8 cellular contexts compared by ENCODE assay signal in genomic region chr6:43724914-43725642, GRCh38. TPM values are rescaled to one million over a fixed set of nuclear protein-coding genes. Genes with fewer than 3 reads are reported as not detected.
DNase-seq lines count a peak whose midpoint lies in the region; ATAC-seq and TF ChIP-seq lines count a peak whose summit lies in the region.

No MANE protein-coding gene starts in this region.

- TF ChIP-seq CTCF in Peyer's patch (IDR thresholded peaks at IDR 0.05) (no peak), gastroesophageal sphincter (IDR thresholded peaks at IDR 0.05) (no peak)

- peaks cover 3 to 24% (median 8%) of the 10 kb centered on the region in 4 donors for H3K4me1 ChIP-seq in Peyer's patch
- no peaks in the 10 kb centered on the region for H3K4me1 ChIP-seq in gastroesophageal sphincter

- DNase-seq in NCI-H748 (lab: John Stamatoyannopoulos, UW; ENCODE audit: unreplicated experiment) (peak; percentile 49), NCI-H748 treated with DMSO at 0.1 percent for 48 hours (lab: John Stamatoyannopoulos, UW) (no peak), Peyer's patch (peak; percentile 66 to 93 (median 87)), activated T-helper 1 cell treated with Interleukin-2 at 50 U/mL for 16 hours (ENCODE audit: low read depth) (peak; percentile 42), retina (no peak)
- peak; percentile 67 for DNase-seq in stimulated activated CD4-positive, alpha-beta T cell treated with anti-CD3 and anti-CD28 coated beads, Interleukin-12 subunit alpha, Interleukin-12 subunit beta, amount 100 ng/mL, for 4 hours

- no peak for TF ChIP-seq EP300 in gastroesophageal sphincter (IDR thresholded peaks at IDR 0.05)

- WGBS in gastroesophageal sphincter (ENCODE audit: low coverage in 1 of 2), 2 donors, result 66 to 93% methylated on average over 3 of the region's 17 CpGs

- no peaks in the 10 kb centered on the region for H3K9me3 ChIP-seq in Peyer's patch
- peaks cover 0 to 2% (median 0%) of the 10 kb centered on the region in 3 donors for H3K9me3 ChIP-seq in gastroesophageal sphincter

- no peak overlapping the region for H3K4me3 ChIP-seq in Peyer's patch
- no peak overlapping the region for H3K4me3 ChIP-seq in gastroesophageal sphincter

- TF ChIP-seq POLR2A in Peyer's patch (IDR thresholded peaks at IDR 0.05) (peak in 1 of 2 donors; percentile 46), gastroesophageal sphincter (IDR thresholded peaks at IDR 0.05) (no peak)

- ATAC-seq in HG03442 (IDR thresholded peaks at IDR 0.05; ENCODE audit: unreplicated experiment) (peak; percentile 63), gastroesophageal sphincter (peak; percentile 91)

- H3K36me3 ChIP-seq in Peyer's patch (no peaks in the 10 kb centered on the region), gastroesophageal sphincter (no peaks in the 10 kb centered on the region)

- H3K27ac ChIP-seq in Peyer's patch (no peak overlapping the region), gastroesophageal sphincter (no peak overlapping the region)

- H3K27me3 ChIP-seq in Peyer's patch (no peaks in the 10 kb centered on the region), gastroesophageal sphincter (no peaks in the 10 kb centered on the region)

RNA-seq across cellular contexts. Expression of gene MRPS18A, which starts 37.5 kb away (rescaled TPM):
- total RNA-seq in Peyer's patch (10 to 100 TPM; 41.1 to 64.4 (median 52.4) TPM), gastroesophageal sphincter (10 to 100 TPM; 36.3 to 47.3 (median 38.6) TPM)

RNA-seq across cellular contexts. Expression of gene VEGFA, which starts 44.9 kb away (rescaled TPM):
- 100 to 1,000 TPM; 202 to 663 (median 418) TPM for total RNA-seq in Peyer's patch
- 10 to 100 TPM; 32.2 to 66.2 (median 40.1) TPM for total RNA-seq in gastroesophageal sphincter

Comparison
In these comparisons a context has a peak if more than half of its experiments do, and no peak if none do; other contexts are left out.
1. DNase-seq: peak in NCI-H748 (single experiment), Peyer's patch (3 of 3), activated T-helper 1 cell treated with Interleukin-2 at 50 U/mL for 16 hours (single experiment) and stimulated activated CD4-positive, alpha-beta T cell treated with anti-CD3 and anti-CD28 coated beads, Interleukin-12 subunit alpha, Interleukin-12 subunit beta, amount 100 ng/mL, for 4 hours (single experiment); none in NCI-H748 treated with DMSO at 0.1 percent for 48 hours (single experiment) and retina (single experiment).